Comparison of ENCODE assay signal across 10 cellular contexts in genomic region chr13:20869540-20869939, GRCh38. TPM values are rescaled to one million over a fixed set of nuclear protein-coding genes. Genes with fewer than 3 reads are reported as not detected.
DNase-seq lines count a peak whose midpoint lies in the region; ATAC-seq and TF ChIP-seq lines count a peak whose summit lies in the region.
"Had no signal": no experiment of that assay in that cellular context is flagged by ENCODE, and none has a peak within 500 bp of the region (broad histone marks: within the 10 kb centered on the region; RNA-seq: fewer than 3 reads in every experiment).

No MANE protein-coding gene starts in this region.

- TF ChIP-seq CTCF in chondrocyte (IDR thresholded peaks at IDR 0.05) (peak; percentile 82), osteocyte (IDR thresholded peaks at IDR 0.05) (peak; percentile 53), body of pancreas (IDR thresholded peaks at IDR 0.05) (no peak)

- H3K27ac Mint-ChIP-seq in chondrocyte (ENCODE audit: unreplicated experiment) (no peak overlapping the region), osteocyte (ENCODE audit: unreplicated experiment) (no peak overlapping the region)

- intact Hi-C loops in body of pancreas (cut with DNase I) = no loop called here

- H3K4me3 ChIP-seq in body of pancreas = no peak overlapping the region

- no peak for TF ChIP-seq POLR2A in body of pancreas (IDR thresholded peaks at IDR 0.05)

- H3K4me3 Mint-ChIP-seq in chondrocyte (ENCODE audit: unreplicated experiment) (no peak overlapping the region), osteocyte (ENCODE audit: unreplicated experiment) (no peak overlapping the region)

- DNase-seq in GM03348 (ENCODE audit: low spot score) (peak; percentile 14), NCI-H2227 treated with DMSO at 0.1 percent for 48 hours (lab: John Stamatoyannopoulos, UW) (peak; percentile 1), chondrocyte (ENCODE audit: low spot score) (no peak), osteocyte (ENCODE audit: extremely low spot score, unreplicated experiment) (no peak), body of pancreas (no peak)
- DNase-seq in effector CD4-positive, alpha-beta T cell = no peak
- DNase-seq: activated CD4-positive, CD25-positive, alpha-beta regulatory T cell; activated naive CD4-positive, alpha-beta T cell treated with Interleukin-2 at 50 U/mL for 16 hours had no signal

- no peaks in the 10 kb centered on the region for H3K9me3 Mint-ChIP-seq in chondrocyte (ENCODE audit: low read depth)
- H3K9me3 Mint-ChIP-seq in osteocyte (ENCODE audit: unreplicated experiment) = no peaks in the 10 kb centered on the region

- no peaks in the 10 kb centered on the region for H3K36me3 Mint-ChIP-seq in chondrocyte (ENCODE audit: low read depth)
- no peaks in the 10 kb centered on the region for H3K36me3 Mint-ChIP-seq in osteocyte (ENCODE audit: unreplicated experiment)

- ATAC-seq in body of pancreas (no peak), HG03097 (IDR thresholded peaks at IDR 0.05; ENCODE audit: low FRiP score, unreplicated experiment) (no peak)

- WGBS in body of pancreas, 2 donors = 74% methylated on average over 2 of the region's 2 CpGs

- H3K27ac ChIP-seq in body of pancreas = no peak overlapping the region
- H3K27ac ChIP-seq: epithelial cell of prostate had no signal

- H3K36me3 ChIP-seq in body of pancreas (replicated peaks in 1 of 2; ENCODE audit: insufficient read depth in 1 of 2, low read depth in 2 of 2) = no peaks in the 10 kb centered on the region

- H3K27me3 Mint-ChIP-seq in chondrocyte (ENCODE audit: low read depth) (no peaks in the 10 kb centered on the region), osteocyte (ENCODE audit: unreplicated experiment) (no peaks in the 10 kb centered on the region)

- H3K4me1 Mint-ChIP-seq in chondrocyte (ENCODE audit: low read depth) (peaks cover 56% of the 10 kb centered on the region), osteocyte (ENCODE audit: unreplicated experiment) (peaks cover 52% of the 10 kb centered on the region)

- no peaks in the 10 kb centered on the region for H3K9me3 ChIP-seq in body of pancreas

- H3K4me1 ChIP-seq in body of pancreas = peaks cover 5% of the 10 kb centered on the region

- no peaks in the 10 kb centered on the region for H3K27me3 ChIP-seq in body of pancreas

RNA-seq across cellular contexts. Expression of gene XPO4, which starts 33.0 kb away (rescaled TPM):
- total RNA-seq in chondrocyte (10.9 to 16.6 TPM (median 11.5 TPM) in 3 replicates), osteocyte (13.9 and 15.3 TPM in 2 replicates), body of pancreas (1 to 10 TPM; 9.1 to 9.6 TPM)

Comparison
In these comparisons a context has a peak if more than half of its experiments do, and no peak if none do; other contexts are left out.
1. DNase-seq: peak in GM03348 (single experiment) and NCI-H2227 treated with DMSO at 0.1 percent for 48 hours (single experiment); none in chondrocyte (single experiment), osteocyte (single experiment), body of pancreas (0 of 4) and effector CD4-positive, alpha-beta T cell (single experiment).
2. CTCF ChIP-seq: peak in chondrocyte (single experiment) and osteocyte (single experiment); none in body of pancreas (0 of 7).